15 cellular contexts compared by ENCODE assay signal in the genomic region with DNA sequence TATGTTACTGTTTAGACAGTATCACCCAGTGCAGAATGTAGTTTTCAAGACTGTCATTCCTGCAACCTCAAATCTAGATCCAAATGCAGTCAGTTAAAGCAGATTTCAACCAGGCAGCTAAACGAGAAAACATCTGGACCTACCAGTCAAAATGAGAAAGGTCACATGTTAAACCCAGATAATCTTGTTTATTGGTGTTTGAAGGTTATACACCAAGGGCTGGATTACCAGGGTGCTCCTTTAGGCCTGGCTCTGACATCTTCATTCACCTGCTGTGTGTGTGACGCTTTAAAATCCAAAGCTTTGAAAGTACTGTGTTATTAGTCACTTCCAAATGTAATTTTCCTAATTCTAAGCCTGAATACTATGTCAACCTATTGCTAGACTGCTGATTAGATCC. TPM values are rescaled to one million over a fixed set of nuclear protein-coding genes. Genes with fewer than 3 reads are reported as not detected.
"Had no signal": no experiment of that assay in that cellular context is flagged by ENCODE, and none has a peak within 500 bp of the region (broad histone marks: within the 10 kb centered on the region; RNA-seq: fewer than 3 reads in every experiment).

No MANE protein-coding gene starts in this region.

- ATAC-seq: activated CD4-positive, alpha-beta T cell treated with anti-CD3 and anti-CD28 coated beads for 36 hours; activated CD8-positive, alpha-beta T cell treated with anti-CD3 and anti-CD28 coated beads for 36 hours had no signal

- H2AFZ ChIP-seq: hepatocyte had no signal

- H3K4me2 ChIP-seq: hepatocyte had no signal

- H3K27ac Mint-ChIP-seq: activated CD4-positive, alpha-beta T cell treated with anti-CD3 and anti-CD28 coated beads for 36 hours; activated CD8-positive, alpha-beta T cell treated with anti-CD3 and anti-CD28 coated beads for 36 hours; activated naive CD4-positive, alpha-beta T cell treated with anti-CD3 and anti-CD28 coated beads for 36 hours had no signal

- H3K27me3 Mint-ChIP-seq: activated CD4-positive, alpha-beta T cell treated with anti-CD3 and anti-CD28 coated beads for 36 hours; activated CD8-positive, alpha-beta T cell treated with anti-CD3 and anti-CD28 coated beads for 36 hours had no signal

- H3K9me3 Mint-ChIP-seq: activated CD8-positive, alpha-beta T cell treated with anti-CD3 and anti-CD28 coated beads for 36 hours; activated naive CD4-positive, alpha-beta T cell treated with anti-CD3 and anti-CD28 coated beads for 36 hours had no signal

- H3K4me1 ChIP-seq: adrenal gland, left ventricle myocardium inferior, uterus had no signal

- H3K27me3 ChIP-seq: hepatocyte, ovary, uterus had no signal

- H3K79me2 ChIP-seq: hepatocyte had no signal

- H3K27ac ChIP-seq: adrenal gland, hepatocyte, left ventricle myocardium inferior, ovary, uterus had no signal

- DNase-seq: activated CD4-positive, alpha-beta T cell treated with anti-CD3 and anti-CD28 coated beads for 36 hours; activated CD8-positive, alpha-beta memory T cell treated with anti-CD3 and anti-CD28 coated beads, Interleukin-2, amount 50 U/mL, for 48 hours; activated CD8-positive, alpha-beta T cell treated with anti-CD3 and anti-CD28 coated beads for 36 hours; activated naive CD4-positive, alpha-beta T cell treated with anti-CD3 and anti-CD28 coated beads for 36 hours; adrenal gland; central memory CD4-positive, alpha-beta T cell; kidney; left ventricle myocardium inferior; mesenchymal stem cell; ovary; stimulated activated CD4-positive, alpha-beta T cell treated with anti-CD3 and anti-CD28 coated beads, Interleukin-4, amount 100 ng/mL, for 4 hours; uterus had no signal

- H3K36me3 ChIP-seq: adrenal gland, left ventricle myocardium inferior, ovary, uterus had no signal

- H3K4me3 ChIP-seq: adrenal gland, hepatocyte, left ventricle myocardium inferior, ovary, uterus had no signal

- H3K4me3 Mint-ChIP-seq: activated CD4-positive, alpha-beta T cell treated with anti-CD3 and anti-CD28 coated beads for 36 hours; activated CD8-positive, alpha-beta T cell treated with anti-CD3 and anti-CD28 coated beads for 36 hours; activated naive CD4-positive, alpha-beta T cell treated with anti-CD3 and anti-CD28 coated beads for 36 hours had no signal

- H3K9me3 ChIP-seq: adrenal gland, left ventricle myocardium inferior, ovary, uterus had no signal

RNA-seq across cellular contexts. Expression of a gene that starts 54.9 kb away (rescaled TPM):
- total RNA-seq: epithelial cell of proximal tubule had no signal
- polyA plus RNA-seq: hepatocyte, neural cell had no signal

RNA-seq across cellular contexts. Expression of a gene that starts 58.8 kb away (rescaled TPM):
- total RNA-seq: activated CD8-positive, alpha-beta T cell treated with anti-CD3 and anti-CD28 coated beads for 36 hours; activated naive CD4-positive, alpha-beta T cell treated with anti-CD3 and anti-CD28 coated beads for 36 hours; adrenal gland; epithelial cell of proximal tubule; hepatocyte; kidney; left ventricle myocardium inferior; ovary; uterus had no signal
- polyA plus RNA-seq: adrenal gland, hepatocyte, neural cell, ovary had no signal
